Comparison of ENCODE assay signal across 9 cellular contexts in the genomic region with DNA sequence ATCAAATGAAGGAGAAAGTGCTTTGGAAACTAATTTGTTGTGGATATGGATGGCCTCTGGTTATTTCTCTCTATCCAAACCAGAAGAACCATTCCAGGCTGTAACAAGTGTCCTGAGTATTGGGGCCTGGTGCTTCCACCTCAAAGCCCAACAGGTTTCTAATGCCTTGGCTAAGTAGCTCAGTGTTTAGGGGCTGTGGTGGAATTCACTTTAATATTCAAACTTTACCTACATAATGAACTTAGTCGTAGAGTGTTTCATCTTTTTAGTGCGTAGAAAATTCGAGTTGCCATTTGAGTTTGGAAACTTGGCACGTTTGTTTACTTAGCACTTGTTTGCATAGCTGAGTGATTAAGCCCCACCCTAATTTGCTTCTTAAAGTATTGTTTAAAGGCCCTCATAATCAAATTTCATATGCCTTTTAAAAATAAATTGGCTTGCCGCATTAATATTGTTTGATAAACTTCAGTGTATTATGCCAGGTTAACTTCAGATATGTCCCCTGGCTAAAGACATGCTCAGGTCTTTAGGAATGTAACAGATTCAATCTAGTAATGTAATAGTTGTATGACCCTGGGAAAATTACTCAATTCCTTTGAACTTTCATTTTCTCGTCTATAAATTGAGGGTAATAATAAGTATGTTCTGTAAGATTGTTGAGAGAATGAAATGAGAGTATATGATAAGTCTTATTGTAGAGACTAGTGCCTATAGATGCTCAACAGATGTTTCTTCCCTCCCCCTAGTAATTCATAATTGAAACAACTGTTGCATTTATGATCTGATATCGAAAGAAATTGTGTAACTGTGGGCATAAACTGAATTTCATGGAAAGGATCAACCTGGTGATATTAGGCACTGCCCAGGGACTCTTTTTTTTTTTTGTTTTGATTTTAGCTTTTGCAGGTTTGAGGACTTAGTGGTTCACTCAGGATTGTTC. TPM values are rescaled to one million over a fixed set of nuclear protein-coding genes. Genes with fewer than 3 reads are reported as not detected.
DNase-seq lines count a peak whose midpoint lies in the region; ATAC-seq and TF ChIP-seq lines count a peak whose summit lies in the region.
"Had no signal": no experiment of that assay in that cellular context is flagged by ENCODE, and none has a peak within 500 bp of the region (broad histone marks: within the 10 kb centered on the region; RNA-seq: fewer than 3 reads in every experiment).

No MANE protein-coding gene starts in this region.

- BruUV-seq in MCF 10A (replicated peaks; lab: Mats Ljungman, UMichigan), result TSS peak; percentile 48

- TF ChIP-seq CTCF in heart right ventricle (IDR thresholded peaks at IDR 0.05) (no peak), MCF 10A (IDR thresholded peaks at IDR 0.05; ENCODE audit: unreplicated experiment) (no peak), mesothelial cell of epicardium (IDR thresholded peaks at IDR 0.05; ENCODE audit: unreplicated experiment) (no peak)

- H3K27ac ChIP-seq in heart right ventricle, result peak overlapping the region; percentile 85 to 99 (median 96)
- peak overlapping the region in 1 of 2 donors; percentile 87 for H3K27ac ChIP-seq in aorta (ENCODE audit: low read depth in 1 of 2, low read length in 2 of 2)

- H3K27ac Mint-ChIP-seq in MCF 10A (ENCODE audit: low read depth, unreplicated experiment) (peak overlapping the region; percentile 88), mesothelial cell of epicardium (peak overlapping the region; percentile 79)

- H3K27me3 ChIP-seq in heart right ventricle (no peaks in the 10 kb centered on the region), aorta (ENCODE audit: control insufficient read depth in 1 of 2, insufficient read depth in 2 of 2, low read length in 1 of 2) (no peaks in the 10 kb centered on the region)

- H3K36me3 Mint-ChIP-seq in MCF 10A (ENCODE audit: insufficient read depth, unreplicated experiment) (no peaks in the 10 kb centered on the region), mesothelial cell of epicardium (peaks cover 2% of the 10 kb centered on the region)

- intact Hi-C loops in heart right ventricle (cut with DNase I) (no loop called here), Right ventricle myocardium inferior (cut with DNase I) (no loop called here), MCF 10A (cut with micrococcal nuclease) (loop anchor here (1.0 kb wide), 1 partner anchor 19 kb away; no protein-coding TSS in a partner anchor), aorta (cut with DNase I) (no loop called here)

- POLR2A ChIA-PET in MCF 10A (lab: Yijun Ruan, JAX), result interaction anchor here (0.8 to 1.6 kb wide), 4 partner anchors 40 to 280 kb away, joined by 4 to 8 read pairs (median 4); a partner anchor contains a TSS

- DNase-seq in heart right ventricle, result no peak
- no peak for DNase-seq in Right ventricle myocardium inferior (ENCODE audit: missing footprints)
- DNase-seq in MCF 10A (ENCODE audit: unreplicated experiment), result no peak
- no peak for DNase-seq in mesothelial cell of epicardium (ENCODE audit: low spot score in 2 of 2, unreplicated experiment in 2 of 2)
- DNase-seq in aorta, result no peak
- DNase-seq in NCI-H146 treated with DMSO at 0.1 percent for 48 hours (lab: John Stamatoyannopoulos, UW; ENCODE audit: unreplicated experiment), result no peak
- DNase-seq in glomerular visceral epithelial cell (ENCODE audit: extremely low spot score), result no peak
- no peak for DNase-seq in NCI-H187 (lab: John Stamatoyannopoulos, UW)
- DNase-seq: NCI-H2227 treated with DMSO at 0.1 percent for 48 hours had no signal

- no peaks in the 10 kb centered on the region for H3K9me3 ChIP-seq in heart right ventricle
- H3K9me3 ChIP-seq in aorta (ENCODE audit: control insufficient read depth, low read length), result no peaks in the 10 kb centered on the region

- peaks cover 6 to 63% (median 25%) of the 10 kb centered on the region in 9 donors for H3K4me1 ChIP-seq in heart right ventricle
- no peaks in the 10 kb centered on the region for H3K4me1 ChIP-seq in aorta (ENCODE audit: control insufficient read depth in 1 of 2, insufficient read depth in 2 of 2, low read length in 2 of 2)

- 46 to 51% methylated on average over 7 of the region's 7 CpGs for WGBS in heart right ventricle, 2 donors
- 22 to 34% methylated on average over 7 of the region's 7 CpGs for WGBS in aorta, 2 donors

- no peaks in the 10 kb centered on the region for H3K27me3 Mint-ChIP-seq in MCF 10A (ENCODE audit: insufficient read depth, unreplicated experiment)
- H3K27me3 Mint-ChIP-seq in mesothelial cell of epicardium (ENCODE audit: low read depth), result no peaks in the 10 kb centered on the region

- H3K36me3 ChIP-seq in heart right ventricle (no peaks in the 10 kb centered on the region), aorta (ENCODE audit: control insufficient read depth in 1 of 2, insufficient read depth in 2 of 2, low read length in 1 of 2) (no peaks in the 10 kb centered on the region)

- H3K9me3 Mint-ChIP-seq in MCF 10A (ENCODE audit: unreplicated experiment) (no peaks in the 10 kb centered on the region), mesothelial cell of epicardium (no peaks in the 10 kb centered on the region)

- H3K4me3 ChIP-seq in heart right ventricle, result peak overlapping the region; percentile 73 to 97 (median 92)
- peak overlapping the region; percentile 58 to 95 for H3K4me3 ChIP-seq in aorta (ENCODE audit: low read length in 2 of 2)

- H3K4me1 Mint-ChIP-seq in MCF 10A (ENCODE audit: insufficient read depth, unreplicated experiment), result peaks cover 17% of the 10 kb centered on the region
- H3K4me1 Mint-ChIP-seq in mesothelial cell of epicardium, result peaks cover 21% of the 10 kb centered on the region

- CTCF ChIA-PET in MCF 10A (lab: Yijun Ruan, JAX), result interaction anchor here (0.6 to 0.7 kb wide), 4 partner anchors 10 to 279 kb away, joined by 3 to 4 read pairs (median 3); no protein-coding TSS in a partner anchor

- H3K4me3 Mint-ChIP-seq in MCF 10A (ENCODE audit: unreplicated experiment) (peak overlapping the region; percentile 82), mesothelial cell of epicardium (peak overlapping the region; percentile 86)

- ATAC-seq in heart right ventricle (peak in 1 of 8 donors; percentile 6), Right ventricle myocardium inferior (no peak), aorta (ENCODE audit: low FRiP score) (no peak)

RNA-seq across cellular contexts. Expression of a gene that starts 1.6 kb away (rescaled TPM):
- 10 to 100 TPM; 15.0 to 25.1 (median 20.5) TPM for total RNA-seq in heart right ventricle
- polyA plus RNA-seq in heart right ventricle, result 10 to 100 TPM in 1 of 2 donors, 1 to 10 TPM in 1; 4.1 to 10.5 TPM
- 16.5 TPM for total RNA-seq in Right ventricle myocardium inferior
- 5.2 and 14.6 TPM in 2 replicates for total RNA-seq in MCF 10A (2022)
- 25.1 to 27.1 TPM (median 26.5 TPM) in 3 replicates for total RNA-seq in mesothelial cell of epicardium
- total RNA-seq in aorta, result 10 to 100 TPM; 27.3 to 39.9 TPM
- polyA plus RNA-seq in aorta, result 1 to 10 TPM; 5.6 to 8.6 TPM

RNA-seq across cellular contexts. Expression of a gene that starts 39.6 kb away (rescaled TPM):
- total RNA-seq in heart right ventricle (1 to 10 TPM in 2 of 10 donors, under 1 TPM in 8; 0.26 to 2.8 (median 0.43) TPM), Right ventricle myocardium inferior (0.95 TPM), MCF 10A (2022) (1.6 and 4.3 TPM in 2 replicates), mesothelial cell of epicardium (10.3 to 12.5 TPM (median 10.5 TPM) in 3 replicates), aorta (1 to 10 TPM in 1 of 2 donors, under 1 TPM in 1; 0.96 to 1.1 TPM)
- polyA plus RNA-seq in heart right ventricle (under 1 TPM; 0.06 to 0.29 TPM), aorta (not detected)
